ENCODE assay signal across 9 cellular contexts in the genomic region with DNA sequence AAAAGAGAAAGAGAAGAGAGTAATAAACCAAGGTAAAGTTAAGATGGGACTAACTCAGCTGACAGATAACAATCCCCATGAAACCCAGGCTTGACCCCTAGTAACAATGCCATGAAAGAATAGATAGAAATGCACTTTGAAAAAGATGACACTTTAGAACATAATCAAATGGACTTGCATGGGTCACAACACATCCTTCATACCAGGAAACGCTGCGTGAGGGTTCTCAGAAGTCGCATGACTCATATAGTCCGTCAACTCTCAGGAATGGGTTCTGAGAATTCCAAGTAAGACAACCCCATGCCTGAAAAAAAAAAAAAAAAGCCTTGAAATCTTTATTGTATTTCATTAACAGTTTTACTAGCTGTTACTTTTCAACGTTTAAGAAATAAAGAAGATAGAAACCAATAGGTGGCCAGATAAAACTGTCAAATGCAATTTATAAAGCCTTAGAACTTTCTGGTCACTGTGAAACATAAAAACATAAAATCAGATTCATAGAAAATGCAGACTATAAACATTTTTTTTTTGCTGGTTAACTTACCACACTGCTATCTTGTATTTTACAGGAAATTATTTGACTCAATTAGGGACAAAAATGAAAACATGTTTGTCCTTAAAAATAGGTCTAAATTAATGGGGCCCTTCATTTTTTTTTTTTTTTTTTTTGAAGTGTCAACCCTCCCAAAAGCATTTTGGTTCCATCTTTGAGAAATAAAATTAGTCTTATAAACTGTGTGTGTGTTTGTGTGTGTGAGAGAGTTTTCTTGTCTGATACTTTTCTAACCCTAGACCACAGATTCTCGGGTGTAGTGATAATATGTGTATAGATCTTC.
DNase-seq lines count a peak whose midpoint lies in the region; ATAC-seq, FAIRE-seq and TF ChIP-seq lines count a peak whose summit lies in the region.
"Had no signal": no experiment of that assay in that cellular context is flagged by ENCODE, and none has a peak within 500 bp of the region (broad histone marks: within the 10 kb centered on the region; RNA-seq: fewer than 3 reads in every experiment).

No MANE protein-coding gene starts in this region.

- H3K27me3 Mint-ChIP-seq in activated naive CD4-positive, alpha-beta T cell treated with anti-CD3 and anti-CD28 coated beads, Interleukin-2, amount 10 ng/mL, durations not matched to agents 7 days and 5 days, result no peaks in the 10 kb centered on the region
- no peaks in the 10 kb centered on the region for H3K27me3 Mint-ChIP-seq in WTC11 (ENCODE audit: low read depth)

- H3K9me3 ChIP-seq in keratinocyte (ENCODE audit: control insufficient read depth, low read depth, low read length) (no peaks in the 10 kb centered on the region), thoracic aorta (no peaks in the 10 kb centered on the region)
- H3K9me3 ChIP-seq: ovary had no signal

- no peak overlapping the region for H3K9ac ChIP-seq in keratinocyte (ENCODE audit: control insufficient read depth, extremely low read depth, insufficient read depth, low read length)

- H3K9me3 Mint-ChIP-seq in activated naive CD4-positive, alpha-beta T cell treated with anti-CD3 and anti-CD28 coated beads, Interleukin-2, amount 10 ng/mL, durations not matched to agents 7 days and 5 days, result no peaks in the 10 kb centered on the region
- H3K9me3 Mint-ChIP-seq in WTC11, result no peaks in the 10 kb centered on the region

- H3K27ac ChIP-seq in keratinocyte (ENCODE audit: control insufficient read depth, insufficient read depth, low read length), result no peak overlapping the region
- peak overlapping the region; percentile 48 to 67 for H3K27ac ChIP-seq in thoracic aorta
- H3K27ac ChIP-seq: ovary had no signal

- no peaks in the 10 kb centered on the region for H3K36me3 Mint-ChIP-seq in activated naive CD4-positive, alpha-beta T cell treated with anti-CD3 and anti-CD28 coated beads, Interleukin-2, amount 10 ng/mL, durations not matched to agents 7 days and 5 days
- no peaks in the 10 kb centered on the region for H3K36me3 Mint-ChIP-seq in WTC11

- CTCF ChIA-PET in activated naive CD4-positive, alpha-beta T cell treated with anti-CD3 and anti-CD28 coated beads, Interleukin-2, amount 10 ng/mL, durations not matched to agents 7 days and 5 days (lab: Charles Lee), result interaction anchor here (1.2 kb wide), 1 partner anchor 10 kb away, joined by 3 read pairs; no protein-coding TSS in a partner anchor
- CTCF ChIA-PET in WTC11 (lab: Charles Lee), result no interaction called here

- dilution Hi-C loops in keratinocyte (cut with MboI; ENCODE audit: extremely low pct_ligation_motif_present, low sequenced_read_pairs), result loop anchor here (25.0 kb wide), 1 partner anchor 112 kb away; no protein-coding TSS in a partner anchor

- H3K79me2 ChIP-seq in keratinocyte (ENCODE audit: control insufficient read depth, insufficient read depth, low read length), result no peaks in the 10 kb centered on the region

- no peak overlapping the region for H3K4me3 ChIP-seq in keratinocyte (ENCODE audit: control insufficient read depth in 2 of 3, extremely low read depth in 1 of 3, insufficient read depth in 2 of 3, low read depth in 1 of 3, low read length in 3 of 3)
- peak overlapping the region; percentile 47 for H3K4me3 ChIP-seq in thoracic aorta
- H3K4me3 ChIP-seq: ovary had no signal

- peaks cover 13% of the 10 kb centered on the region for H3K4me1 Mint-ChIP-seq in activated naive CD4-positive, alpha-beta T cell treated with anti-CD3 and anti-CD28 coated beads, Interleukin-2, amount 10 ng/mL, durations not matched to agents 7 days and 5 days
- no peaks in the 10 kb centered on the region for H3K4me1 Mint-ChIP-seq in WTC11

- H3K4me2 ChIP-seq in keratinocyte (ENCODE audit: control insufficient read depth, extremely low read depth, insufficient read depth, low read depth, low read length), result peak overlapping the region; percentile 46

- no peaks in the 10 kb centered on the region for H4K20me1 ChIP-seq in keratinocyte (ENCODE audit: control insufficient read depth, extremely low read depth, insufficient read depth, low read length)

- no peak overlapping the region for H3K4me3 Mint-ChIP-seq in activated naive CD4-positive, alpha-beta T cell treated with anti-CD3 and anti-CD28 coated beads, Interleukin-2, amount 10 ng/mL, durations not matched to agents 7 days and 5 days
- no peak overlapping the region for H3K4me3 Mint-ChIP-seq in WTC11

- ATAC-seq in thoracic aorta (ENCODE audit: insufficient number of reproducible peaks, low FRiP score, low read depth) (peak; percentile 99), WTC11 (no peak), HG02840 (IDR thresholded peaks at IDR 0.05; ENCODE audit: low FRiP score, unreplicated experiment) (no peak)

- peak overlapping the region; percentile 38 for H3K27ac Mint-ChIP-seq in activated naive CD4-positive, alpha-beta T cell treated with anti-CD3 and anti-CD28 coated beads, Interleukin-2, amount 10 ng/mL, durations not matched to agents 7 days and 5 days
- H3K27ac Mint-ChIP-seq in WTC11, result no peak overlapping the region

- H3K9me1 ChIP-seq in keratinocyte (ENCODE audit: control insufficient read depth, extremely low read depth, insufficient read depth, low read length), result no peaks in the 10 kb centered on the region

- POLR2A ChIA-PET in WTC11 (lab: Charles Lee), result no interaction called here

- DNase-seq in activated CD4-positive, alpha-beta T cell treated with anti-CD3 and anti-CD28 coated beads for 4 hours, result peak; percentile 6 to 18
- no peak for DNase-seq in activated CD4-positive, alpha-beta T cell treated with anti-CD3 and anti-CD28 coated beads, Interleukin-2, amount 50 U/mL, for 1 hour
- DNase-seq in activated naive CD4-positive, alpha-beta T cell treated with anti-CD3 and anti-CD28 coated beads, Interleukin-2, amount 10 ng/mL, durations not matched to agents 7 days and 5 days, result peak; percentile 36
- DNase-seq in keratinocyte (ENCODE audit: low read depth, low spot score) (no peak), thoracic aorta (ENCODE audit: low spot score) (peak; percentile 36), WTC11 (ENCODE audit: low spot score) (no peak), NCI-H345 (lab: John Stamatoyannopoulos, UW) (no peak)

- FAIRE-seq in keratinocyte (lab: Jason Lieb, UNC), result peak; percentile 26

- H3K36me3 ChIP-seq in keratinocyte (ENCODE audit: control insufficient read depth in 2 of 2, extremely low read depth in 1 of 2, insufficient read depth in 2 of 2, low read length in 2 of 2) (no peaks in the 10 kb centered on the region), thoracic aorta (no peaks in the 10 kb centered on the region)
- H3K36me3 ChIP-seq: ovary had no signal

- H3K4me1 ChIP-seq in keratinocyte (ENCODE audit: control insufficient read depth, extremely low read depth, insufficient read depth, low read length) (peaks cover 5% of the 10 kb centered on the region), thoracic aorta (ENCODE audit: control insufficient read depth in 1 of 2, low read depth in 2 of 2) (peaks cover 8 to 10% of the 10 kb centered on the region in 2 donors)

- no peaks in the 10 kb centered on the region for H3K27me3 ChIP-seq in keratinocyte (ENCODE audit: control insufficient read depth, extremely low read depth, insufficient read depth, low read length)
- H3K27me3 ChIP-seq in thoracic aorta (replicated peaks; ENCODE audit: insufficient read depth), result no peaks in the 10 kb centered on the region
- H3K27me3 ChIP-seq: ovary had no signal

- peak overlapping the region; percentile 69 for H2AFZ ChIP-seq in keratinocyte (ENCODE audit: control insufficient read depth, low read length)

- TF ChIP-seq CTCF in keratinocyte (optimal IDR thresholded peaks at IDR 0.05 in 1 of 3, IDR thresholded peaks at IDR 0.05 in 1 of 3, conservative IDR thresholded peaks at IDR 0.05 in 1 of 3; ENCODE audit: extremely low read depth in 1 of 3, insufficient read depth in 2 of 3, low read length in 3 of 3), result no peak
- TF ChIP-seq CTCF in thoracic aorta (IDR thresholded peaks at IDR 0.05), result no peak
- no peak for TF ChIP-seq CTCF in WTC11 (IDR thresholded peaks at IDR 0.05)

TF ChIP-seq in WTC11, 78 proteins besides CTCF, POLR2A, EP300 and RAD21 (continues in another document):
- TF ChIP-seq, protein P1, sequence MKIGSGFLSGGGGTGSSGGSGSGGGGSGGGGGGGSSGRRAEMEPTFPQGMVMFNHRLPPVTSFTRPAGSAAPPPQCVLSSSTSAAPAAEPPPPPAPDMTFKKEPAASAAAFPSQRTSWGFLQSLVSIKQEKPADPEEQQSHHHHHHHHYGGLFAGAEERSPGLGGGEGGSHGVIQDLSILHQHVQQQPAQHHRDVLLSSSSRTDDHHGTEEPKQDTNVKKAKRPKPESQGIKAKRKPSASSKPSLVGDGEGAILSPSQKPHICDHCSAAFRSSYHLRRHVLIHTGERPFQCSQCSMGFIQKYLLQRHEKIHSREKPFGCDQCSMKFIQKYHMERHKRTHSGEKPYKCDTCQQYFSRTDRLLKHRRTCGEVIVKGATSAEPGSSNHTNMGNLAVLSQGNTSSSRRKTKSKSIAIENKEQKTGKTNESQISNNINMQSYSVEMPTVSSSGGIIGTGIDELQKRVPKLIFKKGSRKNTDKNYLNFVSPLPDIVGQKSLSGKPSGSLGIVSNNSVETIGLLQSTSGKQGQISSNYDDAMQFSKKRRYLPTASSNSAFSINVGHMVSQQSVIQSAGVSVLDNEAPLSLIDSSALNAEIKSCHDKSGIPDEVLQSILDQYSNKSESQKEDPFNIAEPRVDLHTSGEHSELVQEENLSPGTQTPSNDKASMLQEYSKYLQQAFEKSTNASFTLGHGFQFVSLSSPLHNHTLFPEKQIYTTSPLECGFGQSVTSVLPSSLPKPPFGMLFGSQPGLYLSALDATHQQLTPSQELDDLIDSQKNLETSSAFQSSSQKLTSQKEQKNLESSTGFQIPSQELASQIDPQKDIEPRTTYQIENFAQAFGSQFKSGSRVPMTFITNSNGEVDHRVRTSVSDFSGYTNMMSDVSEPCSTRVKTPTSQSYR (CRISPR knock-in tag; IDR thresholded peaks at IDR 0.05), result no peak
- TF ChIP-seq TP53 (CRISPR knock-in tag; IDR thresholded peaks at IDR 0.05) (no peak), FOXJ3 (CRISPR knock-in tag; IDR thresholded peaks at IDR 0.05; ENCODE audit: borderline replicate concordance) (no peak), MYBL2 (CRISPR knock-in tag; IDR thresholded peaks at IDR 0.05) (no peak), CREM (CRISPR knock-in tag; IDR thresholded peaks at IDR 0.05) (no peak), ZNF416 (CRISPR knock-in tag; IDR thresholded peaks at IDR 0.05) (no peak), SMAD4 (CRISPR knock-in tag; IDR thresholded peaks at IDR 0.05) (no peak), NR2C2 (CRISPR knock-in tag; IDR thresholded peaks at IDR 0.05) (no peak)
- TF ChIP-seq, protein P2, sequence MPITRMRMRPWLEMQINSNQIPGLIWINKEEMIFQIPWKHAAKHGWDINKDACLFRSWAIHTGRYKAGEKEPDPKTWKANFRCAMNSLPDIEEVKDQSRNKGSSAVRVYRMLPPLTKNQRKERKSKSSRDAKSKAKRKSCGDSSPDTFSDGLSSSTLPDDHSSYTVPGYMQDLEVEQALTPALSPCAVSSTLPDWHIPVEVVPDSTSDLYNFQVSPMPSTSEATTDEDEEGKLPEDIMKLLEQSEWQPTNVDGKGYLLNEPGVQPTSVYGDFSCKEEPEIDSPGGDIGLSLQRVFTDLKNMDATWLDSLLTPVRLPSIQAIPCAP (CRISPR knock-in tag; IDR thresholded peaks at IDR 0.05), result no peak

Comparison
In these comparisons a context has a peak if more than half of its experiments do, and no peak if none do; other contexts are left out.
1. DNase-seq: peak in activated CD4-positive, alpha-beta T cell treated with anti-CD3 and anti-CD28 coated beads for 4 hours (2 of 2), activated naive CD4-positive, alpha-beta T cell treated with anti-CD3 and anti-CD28 coated beads, Interleukin-2, amount 10 ng/mL, durations not matched to agents 7 days and 5 days (single experiment) and thoracic aorta (single experiment); none in activated CD4-positive, alpha-beta T cell treated with anti-CD3 and anti-CD28 coated beads, Interleukin-2, amount 50 U/mL, for 1 hour (single experiment), keratinocyte (single experiment), WTC11 (single experiment) and NCI-H345 (single experiment).